In genomic region chr17:28644782-28645575, GRCh38 we compare ENCODE assay signal across 1 cellular context.
TF ChIP-seq lines count a peak whose summit lies in the region.

Gene BLTP2, minus strand, starts transcription at chr17:28645158. Its CDS starts 102 bp downstream, at chr17:28645056.

TF ChIP-seq in A549, 52 proteins besides CTCF, POLR2A, EP300 and RAD21 (continued from another document):
- TF ChIP-seq HEYL (CRISPR knock-in tag; IDR thresholded peaks at IDR 0.05) = no peak
- TF ChIP-seq JUNB (IDR thresholded peaks at IDR 0.05) = no peak
- TF ChIP-seq JUN (IDR thresholded peaks at IDR 0.05) = peak; percentile 87 to 95
- TF ChIP-seq ZSCAN20 (CRISPR knock-in tag; IDR thresholded peaks at IDR 0.05) = no peak
- TF ChIP-seq BCL3 (IDR thresholded peaks at IDR 0.05) = peak; percentile 94; the same call in 2 of the 3 replicates
- TF ChIP-seq RCOR1 (IDR thresholded peaks at IDR 0.05; ENCODE audit: low read depth, low read length) = no peak
- TF ChIP-seq ESRRA (IDR thresholded peaks at IDR 0.05; ENCODE audit: borderline replicate concordance, low read length) = no peak
- TF ChIP-seq FOSB (CRISPR knock-in tag; IDR thresholded peaks at IDR 0.05) = no peak
